ENCODE assay signal across 1 cellular context in the genomic region with DNA sequence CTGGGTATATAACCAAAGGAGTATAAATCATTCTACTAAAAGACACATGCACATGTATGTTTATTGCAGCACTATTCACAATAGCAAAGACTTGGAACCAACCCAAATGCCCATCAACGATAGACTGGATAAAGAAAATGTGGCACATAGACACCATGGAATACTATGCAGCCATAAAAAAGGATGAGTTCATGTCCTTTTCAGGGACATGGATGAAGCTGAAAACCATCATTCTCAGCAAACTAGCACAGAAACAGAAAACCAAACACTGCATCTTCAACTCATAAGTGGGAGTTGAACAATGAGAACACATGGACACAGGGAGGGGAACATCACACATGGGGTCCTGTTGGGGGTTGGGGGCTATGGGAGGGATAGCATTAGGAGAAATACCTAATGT.
A peak's percentile ranks its signal among the peaks of the same experiment; 100 is the strongest.
TF ChIP-seq lines count a peak whose summit lies in the region.

No MANE protein-coding gene starts in this region.

TF ChIP-seq in HEK293, 187 proteins besides CTCF, POLR2A, EP300 and RAD21 (continued from another document):
- 0 out of 2 replicates have a peak, but pooled peaks have one; percentile 75 for TF ChIP-seq ZNF280D (tag by site-specific recombination; IDR thresholded peaks at IDR 0.05)
